Comparison of ENCODE assay signal across 2 cellular contexts in the genomic region with DNA sequence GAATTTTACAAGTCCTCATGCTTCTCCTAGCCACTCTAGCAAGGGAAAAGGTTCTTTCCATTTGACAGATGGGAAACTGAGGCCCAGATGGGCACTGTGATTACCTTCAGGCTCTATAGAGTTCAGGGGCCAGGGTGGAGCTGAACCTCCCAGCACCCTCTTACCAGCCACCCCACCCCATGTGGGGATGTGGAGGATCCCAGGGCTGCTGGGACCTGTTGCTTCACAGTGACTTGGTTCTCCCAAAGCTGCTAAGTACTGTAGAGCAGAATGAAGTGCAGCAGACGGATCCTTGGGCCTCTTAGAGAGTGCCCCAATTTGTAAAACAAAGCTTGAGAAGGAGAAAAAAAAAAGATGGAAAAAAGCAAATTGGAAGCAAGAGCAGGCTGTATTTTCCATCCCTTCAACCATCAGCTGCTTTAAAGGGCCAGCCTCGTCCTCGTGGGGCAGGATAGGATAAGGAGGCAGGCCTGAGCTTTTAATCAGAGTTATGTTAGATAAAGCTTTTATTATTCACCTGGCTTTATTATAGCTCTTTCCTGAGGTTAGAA.
TF ChIP-seq lines count a peak whose summit lies in the region.

No MANE protein-coding gene starts in this region.

TF ChIP-seq in GM23338, 12 proteins besides CTCF, POLR2A, EP300 and RAD21 (continues in another document):
- TF ChIP-seq, protein P1, sequence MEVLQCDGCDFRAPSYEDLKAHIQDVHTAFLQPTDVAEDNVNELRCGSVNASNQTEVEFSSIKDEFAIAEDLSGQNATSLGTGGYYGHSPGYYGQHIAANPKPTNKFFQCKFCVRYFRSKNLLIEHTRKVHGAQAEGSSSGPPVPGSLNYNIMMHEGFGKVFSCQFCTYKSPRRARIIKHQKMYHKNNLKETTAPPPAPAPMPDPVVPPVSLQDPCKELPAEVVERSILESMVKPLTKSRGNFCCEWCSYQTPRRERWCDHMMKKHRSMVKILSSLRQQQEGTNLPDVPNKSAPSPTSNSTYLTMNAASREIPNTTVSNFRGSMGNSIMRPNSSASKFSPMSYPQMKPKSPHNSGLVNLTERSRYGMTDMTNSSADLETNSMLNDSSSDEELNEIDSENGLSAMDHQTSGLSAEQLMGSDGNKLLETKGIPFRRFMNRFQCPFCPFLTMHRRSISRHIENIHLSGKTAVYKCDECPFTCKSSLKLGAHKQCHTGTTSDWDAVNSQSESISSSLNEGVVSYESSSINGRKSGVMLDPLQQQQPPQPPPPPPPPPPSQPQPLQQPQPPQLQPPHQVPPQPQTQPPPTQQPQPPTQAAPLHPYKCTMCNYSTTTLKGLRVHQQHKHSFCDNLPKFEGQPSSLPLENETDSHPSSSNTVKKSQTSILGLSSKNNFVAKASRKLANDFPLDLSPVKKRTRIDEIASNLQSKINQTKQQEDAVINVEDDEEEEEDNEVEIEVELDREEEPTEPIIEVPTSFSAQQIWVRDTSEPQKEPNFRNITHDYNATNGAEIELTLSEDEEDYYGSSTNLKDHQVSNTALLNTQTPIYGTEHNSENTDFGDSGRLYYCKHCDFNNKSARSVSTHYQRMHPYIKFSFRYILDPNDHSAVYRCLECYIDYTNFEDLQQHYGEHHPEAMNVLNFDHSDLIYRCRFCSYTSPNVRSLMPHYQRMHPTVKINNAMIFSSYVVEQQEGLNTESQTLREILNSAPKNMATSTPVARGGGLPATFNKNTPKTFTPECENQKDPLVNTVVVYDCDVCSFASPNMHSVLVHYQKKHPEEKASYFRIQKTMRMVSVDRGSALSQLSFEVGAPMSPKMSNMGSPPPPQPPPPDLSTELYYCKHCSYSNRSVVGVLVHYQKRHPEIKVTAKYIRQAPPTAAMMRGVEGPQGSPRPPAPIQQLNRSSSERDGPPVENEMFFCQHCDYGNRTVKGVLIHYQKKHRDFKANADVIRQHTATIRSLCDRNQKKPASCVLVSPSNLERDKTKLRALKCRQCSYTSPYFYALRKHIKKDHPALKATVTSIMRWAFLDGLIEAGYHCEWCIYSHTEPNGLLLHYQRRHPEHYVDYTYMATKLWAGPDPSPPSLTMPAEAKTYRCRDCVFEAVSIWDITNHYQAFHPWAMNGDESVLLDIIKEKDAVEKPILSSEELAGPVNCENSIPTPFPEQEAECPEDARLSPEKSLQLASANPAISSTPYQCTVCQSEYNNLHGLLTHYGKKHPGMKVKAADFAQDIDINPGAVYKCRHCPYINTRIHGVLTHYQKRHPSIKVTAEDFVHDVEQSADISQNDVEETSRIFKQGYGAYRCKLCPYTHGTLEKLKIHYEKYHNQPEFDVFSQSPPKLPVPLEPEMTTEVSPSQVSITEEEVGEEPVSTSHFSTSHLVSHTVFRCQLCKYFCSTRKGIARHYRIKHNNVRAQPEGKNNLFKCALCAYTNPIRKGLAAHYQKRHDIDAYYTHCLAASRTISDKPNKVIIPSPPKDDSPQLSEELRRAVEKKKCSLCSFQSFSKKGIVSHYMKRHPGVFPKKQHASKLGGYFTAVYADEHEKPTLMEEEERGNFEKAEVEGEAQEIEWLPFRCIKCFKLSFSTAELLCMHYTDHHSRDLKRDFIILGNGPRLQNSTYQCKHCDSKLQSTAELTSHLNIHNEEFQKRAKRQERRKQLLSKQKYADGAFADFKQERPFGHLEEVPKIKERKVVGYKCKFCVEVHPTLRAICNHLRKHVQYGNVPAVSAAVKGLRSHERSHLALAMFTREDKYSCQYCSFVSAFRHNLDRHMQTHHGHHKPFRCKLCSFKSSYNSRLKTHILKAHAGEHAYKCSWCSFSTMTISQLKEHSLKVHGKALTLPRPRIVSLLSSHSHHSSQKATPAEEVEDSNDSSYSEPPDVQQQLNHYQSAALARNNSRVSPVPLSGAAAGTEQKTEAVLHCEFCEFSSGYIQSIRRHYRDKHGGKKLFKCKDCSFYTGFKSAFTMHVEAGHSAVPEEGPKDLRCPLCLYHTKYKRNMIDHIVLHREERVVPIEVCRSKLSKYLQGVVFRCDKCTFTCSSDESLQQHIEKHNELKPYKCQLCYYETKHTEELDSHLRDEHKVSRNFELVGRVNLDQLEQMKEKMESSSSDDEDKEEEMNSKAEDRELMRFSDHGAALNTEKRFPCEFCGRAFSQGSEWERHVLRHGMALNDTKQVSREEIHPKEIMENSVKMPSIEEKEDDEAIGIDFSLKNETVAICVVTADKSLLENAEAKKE (CRISPR knock-in tag; IDR thresholded peaks at IDR 0.05), result no peak
- no peak for TF ChIP-seq ZNF114 (CRISPR knock-in tag; IDR thresholded peaks at IDR 0.05)
- TF ChIP-seq, protein P2, sequence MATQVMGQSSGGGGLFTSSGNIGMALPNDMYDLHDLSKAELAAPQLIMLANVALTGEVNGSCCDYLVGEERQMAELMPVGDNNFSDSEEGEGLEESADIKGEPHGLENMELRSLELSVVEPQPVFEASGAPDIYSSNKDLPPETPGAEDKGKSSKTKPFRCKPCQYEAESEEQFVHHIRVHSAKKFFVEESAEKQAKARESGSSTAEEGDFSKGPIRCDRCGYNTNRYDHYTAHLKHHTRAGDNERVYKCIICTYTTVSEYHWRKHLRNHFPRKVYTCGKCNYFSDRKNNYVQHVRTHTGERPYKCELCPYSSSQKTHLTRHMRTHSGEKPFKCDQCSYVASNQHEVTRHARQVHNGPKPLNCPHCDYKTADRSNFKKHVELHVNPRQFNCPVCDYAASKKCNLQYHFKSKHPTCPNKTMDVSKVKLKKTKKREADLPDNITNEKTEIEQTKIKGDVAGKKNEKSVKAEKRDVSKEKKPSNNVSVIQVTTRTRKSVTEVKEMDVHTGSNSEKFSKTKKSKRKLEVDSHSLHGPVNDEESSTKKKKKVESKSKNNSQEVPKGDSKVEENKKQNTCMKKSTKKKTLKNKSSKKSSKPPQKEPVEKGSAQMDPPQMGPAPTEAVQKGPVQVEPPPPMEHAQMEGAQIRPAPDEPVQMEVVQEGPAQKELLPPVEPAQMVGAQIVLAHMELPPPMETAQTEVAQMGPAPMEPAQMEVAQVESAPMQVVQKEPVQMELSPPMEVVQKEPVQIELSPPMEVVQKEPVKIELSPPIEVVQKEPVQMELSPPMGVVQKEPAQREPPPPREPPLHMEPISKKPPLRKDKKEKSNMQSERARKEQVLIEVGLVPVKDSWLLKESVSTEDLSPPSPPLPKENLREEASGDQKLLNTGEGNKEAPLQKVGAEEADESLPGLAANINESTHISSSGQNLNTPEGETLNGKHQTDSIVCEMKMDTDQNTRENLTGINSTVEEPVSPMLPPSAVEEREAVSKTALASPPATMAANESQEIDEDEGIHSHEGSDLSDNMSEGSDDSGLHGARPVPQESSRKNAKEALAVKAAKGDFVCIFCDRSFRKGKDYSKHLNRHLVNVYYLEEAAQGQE (IDR thresholded peaks at IDR 0.05; ENCODE audit: unreplicated experiment), result no peak
- TF ChIP-seq, protein P3, sequence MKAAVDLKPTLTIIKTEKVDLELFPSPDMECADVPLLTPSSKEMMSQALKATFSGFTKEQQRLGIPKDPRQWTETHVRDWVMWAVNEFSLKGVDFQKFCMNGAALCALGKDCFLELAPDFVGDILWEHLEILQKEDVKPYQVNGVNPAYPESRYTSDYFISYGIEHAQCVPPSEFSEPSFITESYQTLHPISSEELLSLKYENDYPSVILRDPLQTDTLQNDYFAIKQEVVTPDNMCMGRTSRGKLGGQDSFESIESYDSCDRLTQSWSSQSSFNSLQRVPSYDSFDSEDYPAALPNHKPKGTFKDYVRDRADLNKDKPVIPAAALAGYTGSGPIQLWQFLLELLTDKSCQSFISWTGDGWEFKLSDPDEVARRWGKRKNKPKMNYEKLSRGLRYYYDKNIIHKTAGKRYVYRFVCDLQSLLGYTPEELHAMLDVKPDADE (IDR thresholded peaks at IDR 0.05), result no peak
- no peak for TF ChIP-seq ZNF331 (CRISPR knock-in tag; IDR thresholded peaks at IDR 0.05; ENCODE audit: low read depth)
- TF ChIP-seq NANOG (IDR thresholded peaks at IDR 0.05; ENCODE audit: borderline replicate concordance), result no peak
- no peak for TF ChIP-seq CREB1 (CRISPR knock-in tag; IDR thresholded peaks at IDR 0.05; ENCODE audit: low read depth)
- no peak for TF ChIP-seq JUNB (IDR thresholded peaks at IDR 0.05; ENCODE audit: unreplicated experiment)
- TF ChIP-seq STAT1 (IDR thresholded peaks at IDR 0.05; ENCODE audit: unreplicated experiment), result no peak

TF ChIP-seq in WTC11, 78 proteins besides CTCF, POLR2A, EP300 and RAD21 (continued from another document):
- TF ChIP-seq, protein P4, sequence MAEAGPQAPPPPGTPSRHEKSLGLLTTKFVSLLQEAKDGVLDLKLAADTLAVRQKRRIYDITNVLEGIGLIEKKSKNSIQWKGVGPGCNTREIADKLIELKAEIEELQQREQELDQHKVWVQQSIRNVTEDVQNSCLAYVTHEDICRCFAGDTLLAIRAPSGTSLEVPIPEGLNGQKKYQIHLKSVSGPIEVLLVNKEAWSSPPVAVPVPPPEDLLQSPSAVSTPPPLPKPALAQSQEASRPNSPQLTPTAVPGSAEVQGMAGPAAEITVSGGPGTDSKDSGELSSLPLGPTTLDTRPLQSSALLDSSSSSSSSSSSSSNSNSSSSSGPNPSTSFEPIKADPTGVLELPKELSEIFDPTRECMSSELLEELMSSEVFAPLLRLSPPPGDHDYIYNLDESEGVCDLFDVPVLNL (CRISPR knock-in tag; IDR thresholded peaks at IDR 0.05; ENCODE audit: borderline replicate concordance, low read depth), result no peak
